Comparison of ENCODE assay signal across 16 cellular contexts in the genomic region with DNA sequence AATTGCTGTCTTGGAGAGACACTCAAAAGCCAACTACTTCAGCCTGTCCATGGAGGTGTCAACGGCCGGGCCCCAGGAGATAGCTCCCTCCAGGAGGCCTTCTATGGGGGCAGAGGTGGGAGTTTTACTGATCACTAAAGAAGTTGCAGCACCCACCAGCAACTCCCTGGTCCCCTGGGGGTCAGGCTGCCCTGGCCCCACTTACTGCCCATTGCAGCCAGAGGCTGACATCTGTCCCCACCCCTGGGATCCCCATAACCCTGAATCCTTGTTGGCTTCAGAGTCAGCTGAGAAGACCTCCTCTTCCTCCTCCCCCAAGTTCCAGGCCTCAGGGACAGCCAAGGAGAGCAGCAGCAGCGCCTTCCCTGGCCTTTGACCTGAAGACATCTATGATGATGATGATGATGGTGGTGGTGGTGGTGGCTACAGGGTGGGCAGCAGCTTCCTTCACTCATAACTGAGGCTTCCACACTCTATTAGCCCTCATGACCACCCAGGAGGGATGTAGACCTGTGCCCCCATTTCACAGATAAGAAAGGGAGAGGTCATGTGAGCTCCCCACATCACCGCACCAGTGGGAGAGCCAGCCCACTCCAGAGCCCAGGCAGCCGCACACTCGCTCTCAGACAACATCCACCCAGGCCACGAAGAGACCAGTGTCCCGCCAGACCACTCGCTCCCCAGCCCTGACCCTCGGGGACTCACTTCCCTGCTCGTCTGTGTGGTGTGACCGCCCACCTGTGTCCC. TPM values are rescaled to one million over a fixed set of nuclear protein-coding genes. Genes with fewer than 3 reads are reported as not detected.
A peak's percentile ranks its signal among the peaks of the same experiment; 100 is the strongest.
DNase-seq lines count a peak whose midpoint lies in the region; ATAC-seq and TF ChIP-seq lines count a peak whose summit lies in the region.
"Had no signal": no experiment of that assay in that cellular context is flagged by ENCODE, and none has a peak within 500 bp of the region (broad histone marks: within the 10 kb centered on the region; RNA-seq: fewer than 3 reads in every experiment).

No MANE protein-coding gene starts in this region.

- 80 to 87% (median 82%) methylated on average over 10 to 12 of the region's 12 CpGs for WGBS in heart left ventricle, 4 donors

- no peak for ATAC-seq in heart left ventricle
- ATAC-seq in gastrocnemius medialis: no peak
- no peak for ATAC-seq in HG03039 (IDR thresholded peaks at IDR 0.05; ENCODE audit: unreplicated experiment)

- in situ Hi-C loops in gastrocnemius medialis (cut with MboI; ENCODE audit: low sequenced_read_pairs in 4 of 4): no loop called here

- H3K4me1 Mint-ChIP-seq in nephron progenitor cell: peaks cover 76% of the 10 kb centered on the region
- H3K4me1 Mint-ChIP-seq: CD8-positive, alpha-beta memory T cell had no signal

- H3K27ac Mint-ChIP-seq in nephron progenitor cell: peak overlapping the region; percentile 93
- H3K27ac Mint-ChIP-seq: CD8-positive, alpha-beta memory T cell; HFFc6 had no signal

- TF ChIP-seq CTCF in heart left ventricle (IDR thresholded peaks at IDR 0.05) (no peak), nephron progenitor cell (IDR thresholded peaks at IDR 0.05) (no peak), gastrocnemius medialis (IDR thresholded peaks at IDR 0.05 in 4 of 5, conservative IDR thresholded peaks at IDR 0.05 in 1 of 5) (no peak)

- H3K27ac ChIP-seq in heart left ventricle (no peak overlapping the region), gastrocnemius medialis (no peak overlapping the region)
- H3K27ac ChIP-seq: BLaER1 had no signal

- H3K4me3 Mint-ChIP-seq in nephron progenitor cell: no peak overlapping the region
- H3K4me3 Mint-ChIP-seq: HFFc6 had no signal

- H3K27me3 Mint-ChIP-seq in nephron progenitor cell (ENCODE audit: low read depth, poor library complexity): peaks cover 32% of the 10 kb centered on the region

- H3K4me1 ChIP-seq in heart left ventricle (no peaks in the 10 kb centered on the region), gastrocnemius medialis (no peaks in the 10 kb centered on the region)
- H3K4me1 ChIP-seq: Caco-2 had no signal

- H3K27me3 ChIP-seq in heart left ventricle: peaks cover 0 to 55% (median 8%) of the 10 kb centered on the region in 9 donors
- H3K27me3 ChIP-seq in gastrocnemius medialis: peaks cover 4 to 30% (median 5%) of the 10 kb centered on the region in 3 donors

- H3K9me3 Mint-ChIP-seq in nephron progenitor cell: peaks cover 8% of the 10 kb centered on the region
- H3K9me3 Mint-ChIP-seq: HFFc6 had no signal

- TF ChIP-seq POLR2A in heart left ventricle (IDR thresholded peaks at IDR 0.05): no peak
- TF ChIP-seq POLR2A in gastrocnemius medialis (IDR thresholded peaks at IDR 0.05): no peak

- H3K9me3 ChIP-seq in heart left ventricle (no peaks in the 10 kb centered on the region), gastrocnemius medialis (no peaks in the 10 kb centered on the region)
- H3K9me3 ChIP-seq: Caco-2 had no signal

- H3K4me3 ChIP-seq in heart left ventricle (no peak overlapping the region), gastrocnemius medialis (no peak overlapping the region)
- H3K4me3 ChIP-seq: BLaER1 had no signal

- intact Hi-C loops in cardiac septum (cut with DNase I) (no loop called here), heart left ventricle (cut with DNase I) (no loop called here), gastrocnemius medialis (cut with DNase I; ENCODE audit: low total_unique reads) (no loop called here)

- peak; percentile 73 for DNase-seq in cardiac septum (ENCODE audit: low spot score)
- no peak for DNase-seq in heart left ventricle
- DNase-seq in islet precursor cell: peak; percentile 35
- DNase-seq in nephron progenitor cell: no peak
- no peak for DNase-seq in gastrocnemius medialis
- no peak for DNase-seq in stimulated activated CD4-positive, alpha-beta T cell treated with anti-CD3 and anti-CD28 coated beads, Interleukin-2, amount 100 ng/mL, for 24 hours
- DNase-seq: 8988T; AML-193; CD8-positive, alpha-beta memory T cell; DMS53; HCEC 1CT; HFFc6 had no signal

- H3K36me3 Mint-ChIP-seq in nephron progenitor cell (ENCODE audit: low read depth): no peaks in the 10 kb centered on the region
- H3K36me3 Mint-ChIP-seq: CD8-positive, alpha-beta memory T cell had no signal

- H3K36me3 ChIP-seq in heart left ventricle (no peaks in the 10 kb centered on the region), gastrocnemius medialis (no peaks in the 10 kb centered on the region)
- H3K36me3 ChIP-seq: BLaER1 had no signal

RNA-seq across cellular contexts. Expression of a gene that starts 43.8 kb away (rescaled TPM):
- total RNA-seq in cardiac septum (not detected), heart left ventricle (not detected), gastrocnemius medialis (not detected)
- polyA plus RNA-seq in heart left ventricle: not detected
- total RNA-seq: Caco-2; CD8-positive, alpha-beta memory T cell; H4; HFFc6 had no signal
- polyA plus RNA-seq: CD8-positive, alpha-beta memory T cell had no signal

Comparison
In these comparisons a context has a peak if more than half of its experiments do, and no peak if none do; other contexts are left out.
1. DNase-seq: peak in cardiac septum (single experiment) and islet precursor cell (single experiment); none in heart left ventricle (0 of 5), nephron progenitor cell (single experiment), gastrocnemius medialis (0 of 2) and stimulated activated CD4-positive, alpha-beta T cell treated with anti-CD3 and anti-CD28 coated beads, Interleukin-2, amount 100 ng/mL, for 24 hours (0 of 2).